Comparison of ENCODE assay signal across 1 cellular context in the genomic region with DNA sequence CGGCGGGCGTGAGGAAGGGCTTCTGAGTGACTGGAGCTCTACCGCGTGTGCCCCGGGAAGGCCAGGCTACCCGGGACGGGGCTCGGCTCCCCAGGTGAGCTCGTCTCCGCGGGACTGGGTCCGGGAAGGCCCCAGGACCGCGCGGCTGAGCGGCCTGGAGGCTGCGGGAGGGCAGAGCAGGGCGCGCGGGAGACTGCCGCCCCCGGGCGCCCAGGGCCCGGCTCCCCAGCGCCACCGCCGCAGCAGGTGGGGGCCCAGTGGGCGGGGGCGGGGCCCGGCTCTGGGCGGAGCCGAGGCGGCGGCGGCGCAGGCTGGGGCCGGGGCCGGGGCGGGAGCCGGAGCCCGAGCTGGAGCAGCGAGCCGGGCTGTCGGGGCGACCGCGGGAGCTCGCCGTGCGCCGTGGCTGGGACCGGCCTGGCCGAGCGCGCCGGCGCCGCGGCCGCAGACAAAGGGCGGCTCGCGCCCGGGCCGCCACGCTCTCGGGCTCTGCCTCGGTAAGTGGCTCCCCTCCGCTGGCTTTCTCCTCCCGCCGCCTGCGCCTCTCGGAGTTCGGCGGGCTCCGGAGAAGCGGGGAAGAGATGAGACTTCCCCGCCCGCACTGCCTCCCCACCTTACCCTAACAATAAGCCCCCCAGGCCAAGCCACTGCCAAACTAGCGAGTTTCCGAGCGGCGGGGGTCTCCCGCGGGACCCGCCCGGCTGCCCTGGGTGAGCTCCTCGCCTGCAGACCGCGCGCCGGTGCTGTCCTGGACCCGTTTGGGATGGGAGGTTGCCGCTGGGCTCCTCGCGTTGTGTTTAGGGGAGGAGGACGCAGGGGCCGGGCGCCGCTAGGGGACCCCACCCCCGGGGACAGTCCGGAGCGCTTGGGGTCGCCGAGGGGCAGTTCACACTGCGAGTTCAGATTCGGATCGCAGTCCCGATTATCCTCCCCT.
TF ChIP-seq lines count a peak whose summit lies in the region.

A gene (plus strand): TSS at position 338 of the 931 bp plus-strand sequence. CDS start 103,872 bp downstream, outside the sequence.

TF ChIP-seq in GM12878, 131 proteins besides CTCF, POLR2A, EP300 and RAD21 (continued from another document):
- TF ChIP-seq MYC (IDR thresholded peaks at IDR 0.05; ENCODE audit: insufficient read depth, insufficient read length, insufficient replicate concordance, low read length, severe bottlenecking), result no peak
- TF ChIP-seq, protein P1, sequence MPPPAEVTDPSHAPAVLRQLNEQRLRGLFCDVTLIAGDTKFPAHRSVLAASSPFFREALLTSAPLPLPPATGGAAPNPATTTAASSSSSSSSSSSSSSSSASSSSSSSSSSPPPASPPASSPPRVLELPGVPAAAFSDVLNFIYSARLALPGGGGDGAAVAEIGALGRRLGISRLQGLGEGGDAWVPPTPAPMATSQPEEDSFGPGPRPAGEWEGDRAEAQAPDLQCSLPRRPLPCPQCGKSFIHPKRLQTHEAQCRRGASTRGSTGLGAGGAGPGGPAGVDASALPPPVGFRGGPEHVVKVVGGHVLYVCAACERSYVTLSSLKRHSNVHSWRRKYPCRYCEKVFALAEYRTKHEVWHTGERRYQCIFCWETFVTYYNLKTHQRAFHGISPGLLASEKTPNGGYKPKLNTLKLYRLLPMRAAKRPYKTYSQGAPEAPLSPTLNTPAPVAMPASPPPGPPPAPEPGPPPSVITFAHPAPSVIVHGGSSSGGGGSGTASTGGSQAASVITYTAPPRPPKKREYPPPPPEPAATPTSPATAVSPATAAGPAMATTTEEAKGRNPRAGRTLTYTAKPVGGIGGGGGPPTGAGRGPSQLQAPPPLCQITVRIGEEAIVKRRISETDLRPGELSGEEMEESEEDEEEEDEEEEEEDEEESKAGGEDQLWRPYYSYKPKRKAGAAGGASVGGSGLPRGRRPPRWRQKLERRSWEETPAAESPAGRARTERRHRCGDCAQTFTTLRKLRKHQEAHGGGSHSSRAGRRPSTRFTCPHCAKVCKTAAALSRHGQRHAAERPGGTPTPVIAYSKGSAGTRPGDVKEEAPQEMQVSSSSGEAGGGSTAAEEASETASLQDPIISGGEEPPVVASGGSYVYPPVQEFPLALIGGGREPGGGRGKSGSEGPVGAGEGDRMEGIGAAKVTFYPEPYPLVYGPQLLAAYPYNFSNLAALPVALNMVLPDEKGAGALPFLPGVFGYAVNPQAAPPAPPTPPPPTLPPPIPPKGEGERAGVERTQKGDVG (CRISPR knock-in tag; IDR thresholded peaks at IDR 0.05), result no peak
- no peak for TF ChIP-seq TCF7 (IDR thresholded peaks at IDR 0.05; ENCODE audit: borderline replicate concordance)
- no peak for TF ChIP-seq SPI1 (IDR thresholded peaks at IDR 0.05; ENCODE audit: borderline replicate concordance, insufficient read depth, low read depth, low read length)
- TF ChIP-seq ZNF384 (IDR thresholded peaks at IDR 0.05; ENCODE audit: borderline replicate concordance, low read depth, low read length), result no peak
- no peak for TF ChIP-seq ZNF207 (IDR thresholded peaks at IDR 0.05; ENCODE audit: borderline replicate concordance)
- TF ChIP-seq SREBF2 (IDR thresholded peaks at IDR 0.05; ENCODE audit: low read length), result no peak
- TF ChIP-seq IKZF2 (IDR thresholded peaks at IDR 0.05), result no peak
- no peak for TF ChIP-seq MEF2B (IDR thresholded peaks at IDR 0.05; ENCODE audit: partially characterized antibody, poor library complexity, severe bottlenecking)
